ENCODE assay signal across 1 cellular context in genomic region chr5:87300744-87301143, GRCh38.
A peak's percentile ranks its signal among the peaks of the same experiment; 100 is the strongest.
TF ChIP-seq lines count a peak whose summit lies in the region.

No MANE protein-coding gene starts in this region.

TF ChIP-seq in SK-N-SH, 30 proteins besides CTCF, POLR2A, EP300 and RAD21 (continued from another document):
- TF ChIP-seq REST (IDR thresholded peaks at IDR 0.05; ENCODE audit: low read depth, low read length) = 0 out of 2 replicates have a peak, but pooled peaks have one; percentile 38
- peak; percentile 60; the same call in 1 of the 2 replicates for TF ChIP-seq PBX3 (IDR thresholded peaks at IDR 0.05)
- peak; percentile 22; the same call in 1 of the 2 replicates for TF ChIP-seq TEAD4 (IDR thresholded peaks at IDR 0.05; ENCODE audit: borderline replicate concordance, insufficient read depth)
- TF ChIP-seq RXRA (IDR thresholded peaks at IDR 0.05; ENCODE audit: borderline replicate concordance, low read depth) = peak; percentile 95
- TF ChIP-seq NRF1 (IDR thresholded peaks at IDR 0.05; ENCODE audit: low read depth, low read length) = no peak
- TF ChIP-seq MAX (IDR thresholded peaks at IDR 0.05; ENCODE audit: low read depth) = peak; percentile 51; the same call in 1 of the 2 replicates
